In the genomic region with DNA sequence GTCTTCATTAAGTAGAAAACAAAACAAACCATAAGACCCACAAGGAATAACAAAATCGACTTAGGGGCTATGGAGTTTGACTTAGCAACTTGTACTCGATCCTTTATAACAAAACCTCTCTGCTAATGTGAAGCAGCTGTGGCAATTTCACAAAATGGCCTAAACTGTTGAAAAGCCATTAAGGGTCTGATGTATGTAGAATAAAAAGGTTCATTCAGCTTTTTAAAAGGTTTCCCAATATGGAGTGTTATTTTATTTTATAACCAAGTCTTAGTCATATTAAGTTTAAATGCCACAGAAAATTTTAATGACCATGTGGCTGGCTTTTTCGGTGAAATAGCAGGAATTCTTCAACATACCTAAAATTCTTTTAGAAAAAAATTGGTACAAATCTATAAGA, we compare ENCODE assay signal across 22 cellular contexts.
"Had no signal": no experiment of that assay in that cellular context is flagged by ENCODE, and none has a peak within 500 bp of the region (broad histone marks: within the 10 kb centered on the region; RNA-seq: fewer than 3 reads in every experiment).

No MANE protein-coding gene starts in this region.

- H3K27ac Mint-ChIP-seq: activated B cell treated with CpG ODN at 0.5 μM for 24 hours; activated CD8-positive, alpha-beta T cell treated with anti-CD3 and anti-CD28 coated beads for 36 hours; activated naive CD4-positive, alpha-beta T cell treated with anti-CD3 and anti-CD28 coated beads for 36 hours; endodermal cell; immature natural killer cell; nephron progenitor cell; stimulated activated naive CD8-positive, alpha-beta T cell treated with anti-CD3 and anti-CD28 coated beads, Interleukin-15, Interleukin-2, amounts not matched to agents 100 ng/mL and 50 ng/mL, for 24 hours had no signal

- H3K27ac ChIP-seq: colonic mucosa, epithelial cell of prostate, left ventricle myocardium inferior, suprapubic skin, transverse colon, vagina had no signal

- H3K36me3 ChIP-seq: colonic mucosa, left ventricle myocardium inferior, suprapubic skin, transverse colon, vagina had no signal

- H3K4me3 ChIP-seq: colonic mucosa, left ventricle myocardium inferior, suprapubic skin, transverse colon, vagina had no signal

- H3K27me3 ChIP-seq: colonic mucosa, suprapubic skin, transverse colon, vagina had no signal

- ATAC-seq: activated CD8-positive, alpha-beta T cell treated with anti-CD3 and anti-CD28 coated beads for 36 hours; activated T-cell treated with anti-CD3 and anti-CD28 coated beads, Interleukin-2, amount 50 U/mL, for 4 hours had no signal

- H3K9me3 Mint-ChIP-seq: activated B cell treated with CpG ODN at 0.5 μM for 24 hours; activated CD8-positive, alpha-beta T cell treated with anti-CD3 and anti-CD28 coated beads for 36 hours; activated naive CD4-positive, alpha-beta T cell treated with anti-CD3 and anti-CD28 coated beads for 36 hours; activated T-cell treated with anti-CD3 and anti-CD28 coated beads, Interleukin-2, amount 50 U/mL, for 4 hours; endodermal cell; nephron progenitor cell; stimulated activated naive CD8-positive, alpha-beta T cell treated with anti-CD3 and anti-CD28 coated beads, Interleukin-15, Interleukin-2, amounts not matched to agents 100 ng/mL and 50 ng/mL, for 24 hours had no signal

- H3K27me3 Mint-ChIP-seq: activated B cell treated with CpG ODN at 0.5 μM for 24 hours; activated CD8-positive, alpha-beta T cell treated with anti-CD3 and anti-CD28 coated beads for 36 hours; central memory CD8-positive, alpha-beta T cell; stimulated activated naive CD8-positive, alpha-beta T cell treated with anti-CD3 and anti-CD28 coated beads, Interleukin-15, Interleukin-2, amounts not matched to agents 100 ng/mL and 50 ng/mL, for 24 hours had no signal

- DNase-seq: activated B cell treated with CpG ODN at 0.5 μM for 24 hours; activated CD4-positive, alpha-beta T cell treated with anti-CD3 and anti-CD28 coated beads for 4 hours; activated CD8-positive, alpha-beta T cell treated with anti-CD3 and anti-CD28 coated beads for 36 hours; activated naive CD4-positive, alpha-beta T cell treated with anti-CD3 and anti-CD28 coated beads for 36 hours; activated T-cell treated with anti-CD3 and anti-CD28 coated beads, Interleukin-2, amount 50 U/mL, for 4 hours; anterior cingulate cortex; colonic mucosa; endodermal cell; immature natural killer cell; kidney glomerular epithelial cell; left ventricle myocardium inferior; mammary epithelial cell; midbrain; nephron progenitor cell; occipital lobe; retina; transverse colon had no signal

- H3K36me3 Mint-ChIP-seq: immature natural killer cell had no signal

- H3K4me1 Mint-ChIP-seq: activated B cell treated with CpG ODN at 0.5 μM for 24 hours; central memory CD8-positive, alpha-beta T cell; endodermal cell; immature natural killer cell; nephron progenitor cell had no signal

- H3K4me1 ChIP-seq: colonic mucosa, left ventricle myocardium inferior, suprapubic skin, transverse colon, vagina had no signal

- H3K4me3 Mint-ChIP-seq: activated B cell treated with CpG ODN at 0.5 μM for 24 hours; activated CD8-positive, alpha-beta T cell treated with anti-CD3 and anti-CD28 coated beads for 36 hours; activated naive CD4-positive, alpha-beta T cell treated with anti-CD3 and anti-CD28 coated beads for 36 hours; activated T-cell treated with anti-CD3 and anti-CD28 coated beads, Interleukin-2, amount 50 U/mL, for 4 hours; central memory CD8-positive, alpha-beta T cell; endodermal cell; immature natural killer cell; nephron progenitor cell; stimulated activated naive CD8-positive, alpha-beta T cell treated with anti-CD3 and anti-CD28 coated beads, Interleukin-15, Interleukin-2, amounts not matched to agents 100 ng/mL and 50 ng/mL, for 24 hours had no signal

- H3K9me3 ChIP-seq: colonic mucosa, left ventricle myocardium inferior, suprapubic skin, transverse colon, vagina had no signal
